In the genomic region with DNA sequence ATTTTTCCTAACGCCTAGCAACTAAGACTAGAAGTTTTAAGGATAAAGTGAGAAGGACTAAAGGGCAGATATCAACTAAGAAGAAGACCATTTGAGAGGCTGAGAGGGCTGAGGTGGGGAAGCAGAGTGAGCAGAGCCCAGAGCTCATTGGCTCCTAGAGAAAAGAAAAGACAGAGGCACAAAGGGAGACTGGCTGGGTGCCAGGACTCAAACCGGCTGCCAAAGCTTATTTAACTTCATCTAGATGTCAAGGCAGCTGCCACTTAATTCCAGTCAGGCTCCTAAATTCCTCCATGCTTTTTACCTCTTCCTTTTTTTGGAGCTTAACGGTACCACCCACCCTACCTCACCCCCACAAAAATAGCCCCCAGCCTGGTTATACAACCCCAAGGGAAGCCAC, we compare ENCODE assay signal across 1 cellular context.
TF ChIP-seq lines count a peak whose summit lies in the region.

No MANE protein-coding gene starts in this region.

TF ChIP-seq in GM23338, 12 proteins besides CTCF, POLR2A, EP300 and RAD21 (continued from another document):
- TF ChIP-seq, protein P1, sequence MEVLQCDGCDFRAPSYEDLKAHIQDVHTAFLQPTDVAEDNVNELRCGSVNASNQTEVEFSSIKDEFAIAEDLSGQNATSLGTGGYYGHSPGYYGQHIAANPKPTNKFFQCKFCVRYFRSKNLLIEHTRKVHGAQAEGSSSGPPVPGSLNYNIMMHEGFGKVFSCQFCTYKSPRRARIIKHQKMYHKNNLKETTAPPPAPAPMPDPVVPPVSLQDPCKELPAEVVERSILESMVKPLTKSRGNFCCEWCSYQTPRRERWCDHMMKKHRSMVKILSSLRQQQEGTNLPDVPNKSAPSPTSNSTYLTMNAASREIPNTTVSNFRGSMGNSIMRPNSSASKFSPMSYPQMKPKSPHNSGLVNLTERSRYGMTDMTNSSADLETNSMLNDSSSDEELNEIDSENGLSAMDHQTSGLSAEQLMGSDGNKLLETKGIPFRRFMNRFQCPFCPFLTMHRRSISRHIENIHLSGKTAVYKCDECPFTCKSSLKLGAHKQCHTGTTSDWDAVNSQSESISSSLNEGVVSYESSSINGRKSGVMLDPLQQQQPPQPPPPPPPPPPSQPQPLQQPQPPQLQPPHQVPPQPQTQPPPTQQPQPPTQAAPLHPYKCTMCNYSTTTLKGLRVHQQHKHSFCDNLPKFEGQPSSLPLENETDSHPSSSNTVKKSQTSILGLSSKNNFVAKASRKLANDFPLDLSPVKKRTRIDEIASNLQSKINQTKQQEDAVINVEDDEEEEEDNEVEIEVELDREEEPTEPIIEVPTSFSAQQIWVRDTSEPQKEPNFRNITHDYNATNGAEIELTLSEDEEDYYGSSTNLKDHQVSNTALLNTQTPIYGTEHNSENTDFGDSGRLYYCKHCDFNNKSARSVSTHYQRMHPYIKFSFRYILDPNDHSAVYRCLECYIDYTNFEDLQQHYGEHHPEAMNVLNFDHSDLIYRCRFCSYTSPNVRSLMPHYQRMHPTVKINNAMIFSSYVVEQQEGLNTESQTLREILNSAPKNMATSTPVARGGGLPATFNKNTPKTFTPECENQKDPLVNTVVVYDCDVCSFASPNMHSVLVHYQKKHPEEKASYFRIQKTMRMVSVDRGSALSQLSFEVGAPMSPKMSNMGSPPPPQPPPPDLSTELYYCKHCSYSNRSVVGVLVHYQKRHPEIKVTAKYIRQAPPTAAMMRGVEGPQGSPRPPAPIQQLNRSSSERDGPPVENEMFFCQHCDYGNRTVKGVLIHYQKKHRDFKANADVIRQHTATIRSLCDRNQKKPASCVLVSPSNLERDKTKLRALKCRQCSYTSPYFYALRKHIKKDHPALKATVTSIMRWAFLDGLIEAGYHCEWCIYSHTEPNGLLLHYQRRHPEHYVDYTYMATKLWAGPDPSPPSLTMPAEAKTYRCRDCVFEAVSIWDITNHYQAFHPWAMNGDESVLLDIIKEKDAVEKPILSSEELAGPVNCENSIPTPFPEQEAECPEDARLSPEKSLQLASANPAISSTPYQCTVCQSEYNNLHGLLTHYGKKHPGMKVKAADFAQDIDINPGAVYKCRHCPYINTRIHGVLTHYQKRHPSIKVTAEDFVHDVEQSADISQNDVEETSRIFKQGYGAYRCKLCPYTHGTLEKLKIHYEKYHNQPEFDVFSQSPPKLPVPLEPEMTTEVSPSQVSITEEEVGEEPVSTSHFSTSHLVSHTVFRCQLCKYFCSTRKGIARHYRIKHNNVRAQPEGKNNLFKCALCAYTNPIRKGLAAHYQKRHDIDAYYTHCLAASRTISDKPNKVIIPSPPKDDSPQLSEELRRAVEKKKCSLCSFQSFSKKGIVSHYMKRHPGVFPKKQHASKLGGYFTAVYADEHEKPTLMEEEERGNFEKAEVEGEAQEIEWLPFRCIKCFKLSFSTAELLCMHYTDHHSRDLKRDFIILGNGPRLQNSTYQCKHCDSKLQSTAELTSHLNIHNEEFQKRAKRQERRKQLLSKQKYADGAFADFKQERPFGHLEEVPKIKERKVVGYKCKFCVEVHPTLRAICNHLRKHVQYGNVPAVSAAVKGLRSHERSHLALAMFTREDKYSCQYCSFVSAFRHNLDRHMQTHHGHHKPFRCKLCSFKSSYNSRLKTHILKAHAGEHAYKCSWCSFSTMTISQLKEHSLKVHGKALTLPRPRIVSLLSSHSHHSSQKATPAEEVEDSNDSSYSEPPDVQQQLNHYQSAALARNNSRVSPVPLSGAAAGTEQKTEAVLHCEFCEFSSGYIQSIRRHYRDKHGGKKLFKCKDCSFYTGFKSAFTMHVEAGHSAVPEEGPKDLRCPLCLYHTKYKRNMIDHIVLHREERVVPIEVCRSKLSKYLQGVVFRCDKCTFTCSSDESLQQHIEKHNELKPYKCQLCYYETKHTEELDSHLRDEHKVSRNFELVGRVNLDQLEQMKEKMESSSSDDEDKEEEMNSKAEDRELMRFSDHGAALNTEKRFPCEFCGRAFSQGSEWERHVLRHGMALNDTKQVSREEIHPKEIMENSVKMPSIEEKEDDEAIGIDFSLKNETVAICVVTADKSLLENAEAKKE (CRISPR knock-in tag; IDR thresholded peaks at IDR 0.05) = no peak
- TF ChIP-seq STAT1 (IDR thresholded peaks at IDR 0.05; ENCODE audit: unreplicated experiment) = no peak
- no peak for TF ChIP-seq NANOG (IDR thresholded peaks at IDR 0.05; ENCODE audit: borderline replicate concordance)
TF ChIP-seq in GM23338: peak in this region for 0.
